In the genomic region with DNA sequence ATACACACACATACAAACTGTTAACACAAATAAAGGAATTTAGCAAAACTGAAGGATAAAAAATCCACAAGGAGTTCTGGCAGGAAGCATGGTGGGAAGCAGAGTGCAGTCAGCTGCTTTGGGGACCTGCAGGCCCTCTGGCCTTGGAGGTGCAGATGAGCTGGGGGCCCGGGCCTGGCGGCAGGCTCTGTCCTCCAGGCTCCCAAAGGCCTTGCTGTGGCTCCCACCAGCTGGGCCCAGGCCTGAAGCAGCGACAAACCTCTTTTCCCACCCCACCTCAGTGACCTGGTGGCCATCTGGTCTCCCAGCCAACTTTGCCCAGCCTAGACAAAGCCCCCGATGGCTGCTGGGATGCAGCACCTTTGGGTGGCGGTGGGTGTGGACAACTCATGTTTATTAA, we compare ENCODE assay signal across 29 cellular contexts.
DNase-seq lines count a peak whose midpoint lies in the region; ATAC-seq lines count a peak whose summit lies in the region.
"Had no signal": no experiment of that assay in that cellular context is flagged by ENCODE, and none has a peak within 500 bp of the region (broad histone marks: within the 10 kb centered on the region; RNA-seq: fewer than 3 reads in every experiment).

No MANE protein-coding gene starts in this region.

- H4K91ac ChIP-seq in neuronal stem cell (ENCODE audit: low read depth, low read length, poor library complexity), result no peak overlapping the region

- H3K4me1 ChIP-seq in neuronal stem cell (ENCODE audit: control insufficient read depth in 2 of 2, insufficient read depth in 1 of 2, low read depth in 1 of 2, low read length in 2 of 2) (no peaks in the 10 kb centered on the region), aorta (ENCODE audit: control insufficient read depth in 1 of 2, insufficient read depth in 2 of 2, low read length in 2 of 2) (no peaks in the 10 kb centered on the region)
- H3K4me1 ChIP-seq: A549, BE2C, Caco-2 had no signal

- no peak overlapping the region for H3K4me2 ChIP-seq in neuronal stem cell (ENCODE audit: insufficient read depth, low read length, poor library complexity, severe bottlenecking)
- H3K4me2 ChIP-seq: A549 had no signal

- no peak overlapping the region for H4K8ac ChIP-seq in neuronal stem cell (ENCODE audit: low read depth, low read length)

- H3K36me3 ChIP-seq in neuronal stem cell (replicated peaks in 1 of 2; ENCODE audit: control insufficient read depth in 2 of 2, insufficient read depth in 2 of 2, low read length in 2 of 2) (no peaks in the 10 kb centered on the region), aorta (ENCODE audit: control insufficient read depth in 1 of 2, insufficient read depth in 2 of 2, low read length in 1 of 2) (no peaks in the 10 kb centered on the region)
- H3K36me3 ChIP-seq: BE2C; BLaER1; BLaER1 treated with 17β-estradiol and CSF1 and Interleukin-3, amounts not matched to agents 10 nM and 100 nM had no signal

- H2BK5ac ChIP-seq in neuronal stem cell (ENCODE audit: low read length), result no peak overlapping the region

- H3K27ac ChIP-seq in neuronal stem cell (replicated peaks; ENCODE audit: low read length) (no peak overlapping the region), aorta (ENCODE audit: low read depth in 1 of 2, low read length in 2 of 2) (no peak overlapping the region)
- H3K27ac ChIP-seq: 22Rv1; A549; BLaER1; BLaER1 treated with 17β-estradiol and CSF1 and Interleukin-3, amounts not matched to agents 10 nM and 100 nM; C4-2B had no signal

- H3K4me3 ChIP-seq in neuronal stem cell (ENCODE audit: low read length in 2 of 2) (no peak overlapping the region), aorta (ENCODE audit: low read length in 2 of 2) (no peak overlapping the region)
- H3K4me3 ChIP-seq: A549; BLaER1; BLaER1 treated with 17β-estradiol and CSF1 and Interleukin-3, amounts not matched to agents 10 nM and 100 nM had no signal

- no CpG with 5 or more reads among the region's 5 CpGs for WGBS in neuronal stem cell (ENCODE audit: extremely low coverage in 2 of 2, insufficient read length in 2 of 2, insufficient replicate concordance in 1 of 2), 2 donors
- 99% methylated on average over 5 of the region's 5 CpGs for WGBS in aorta, 2 donors

- ATAC-seq in aorta (ENCODE audit: low FRiP score), result peak; percentile 15
- ATAC-seq: A549; CD8-positive, alpha-beta T cell had no signal

- H2BK15ac ChIP-seq in neuronal stem cell (ENCODE audit: low read length), result no peak overlapping the region

- no peak overlapping the region for H3K4ac ChIP-seq in neuronal stem cell (ENCODE audit: low read length)

- no peak overlapping the region for H3K14ac ChIP-seq in neuronal stem cell (ENCODE audit: low read length)

- no peaks in the 10 kb centered on the region for H3K9me3 ChIP-seq in neuronal stem cell (replicated peaks in 1 of 2; ENCODE audit: control insufficient read depth in 2 of 2, insufficient read depth in 1 of 2, low read depth in 1 of 2, low read length in 2 of 2)
- H3K9me3 ChIP-seq in aorta (ENCODE audit: control insufficient read depth, low read length), result no peaks in the 10 kb centered on the region
- H3K9me3 ChIP-seq: A549, BE2C, BLaER1, Caco-2 had no signal

- H3K27me3 ChIP-seq in neuronal stem cell (ENCODE audit: control insufficient read depth in 3 of 3, insufficient read depth in 3 of 3, low read depth in 1 of 3, low read length in 3 of 3), result no peaks in the 10 kb centered on the region
- H3K27me3 ChIP-seq in aorta (ENCODE audit: control insufficient read depth in 1 of 2, insufficient read depth in 2 of 2, low read length in 1 of 2), result no peaks in the 10 kb centered on the region
- H3K27me3 ChIP-seq: BE2C; BLaER1; BLaER1 treated with 17β-estradiol and CSF1 and Interleukin-3, amounts not matched to agents 10 nM and 100 nM had no signal

- H3K9ac ChIP-seq in neuronal stem cell (ENCODE audit: low read depth, low read length, poor library complexity), result no peak overlapping the region
- H3K9ac ChIP-seq: BLaER1; BLaER1 treated with 17β-estradiol and CSF1 and Interleukin-3, amounts not matched to agents 10 nM and 100 nM had no signal

- peak overlapping the region; percentile 31 for H3K18ac ChIP-seq in neuronal stem cell (ENCODE audit: low read length)

- intact Hi-C loops in aorta (cut with DNase I), result no loop called here

- DNase-seq in neuronal stem cell (ENCODE audit: low spot score), result no peak
- DNase-seq in aorta, result no peak
- DNase-seq in stimulated activated CD4-positive, alpha-beta T cell treated with anti-CD3 and anti-CD28 coated beads, Interleukin-12 subunit alpha, Interleukin-12 subunit beta, amount 100 ng/mL, for 4 hours, result no peak
- DNase-seq in NCI-H1436 treated with DMSO at 0.1 percent for 48 hours (lab: John Stamatoyannopoulos, UW), result no peak
- DNase-seq: 8988T; ACHN; AML-193; BE2C; C1 segment of cervical spinal cord; Caco-2; Calu3; CD4-positive, alpha-beta memory T cell; CD4-positive, alpha-beta T cell; CD4-positive, CD25-positive, alpha-beta regulatory T cell; CD8-positive, alpha-beta memory T cell; CD8-positive, alpha-beta T cell; COR-L47; DMS 273 treated with DMSO at 0.1 percent for 48 hours; DMS153; DMS53; DMS79; DMS79 treated with DMSO at 0.1 percent for 48 hours; DND-41; EL had no signal

- H2AK5ac ChIP-seq in neuronal stem cell (ENCODE audit: low read depth, low read length), result no peak overlapping the region

- no peak overlapping the region for H3K23ac ChIP-seq in neuronal stem cell (ENCODE audit: low read depth, low read length, poor library complexity)

- no peak overlapping the region for H2BK120ac ChIP-seq in neuronal stem cell (ENCODE audit: low read depth, low read length)

- no peaks in the 10 kb centered on the region for H3K79me1 ChIP-seq in neuronal stem cell (ENCODE audit: low read depth, low read length)

- H2AFZ ChIP-seq in neuronal stem cell (ENCODE audit: low read length), result no peak overlapping the region

- no peak overlapping the region for H2BK12ac ChIP-seq in neuronal stem cell (ENCODE audit: low read length)
